In the genomic region with DNA sequence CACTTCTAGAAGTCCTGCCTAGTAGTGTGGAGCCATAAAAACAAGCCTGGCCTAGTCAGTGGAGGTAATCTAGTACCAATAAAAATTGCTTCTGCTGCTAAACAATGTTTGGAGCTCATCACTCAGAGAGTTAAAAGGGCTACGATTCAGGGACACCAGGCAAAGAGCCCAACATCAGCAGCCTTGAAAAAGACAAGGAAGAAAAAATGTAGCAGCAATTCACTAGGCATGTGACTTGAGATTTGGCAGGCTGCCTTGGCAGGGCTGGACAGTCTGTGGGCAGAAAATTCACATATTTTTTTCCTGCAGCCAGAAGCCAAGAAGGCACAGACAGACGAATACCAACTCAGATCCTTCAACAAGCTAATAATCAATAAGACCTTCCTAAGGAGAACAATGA, we compare ENCODE assay signal across 10 cellular contexts. TPM values are rescaled to one million over a fixed set of nuclear protein-coding genes. Genes with fewer than 3 reads are reported as not detected.
A peak's percentile ranks its signal among the peaks of the same experiment; 100 is the strongest.
DNase-seq lines count a peak whose midpoint lies in the region; ATAC-seq, FAIRE-seq and TF ChIP-seq lines count a peak whose summit lies in the region.
"Had no signal": no experiment of that assay in that cellular context is flagged by ENCODE, and none has a peak within 500 bp of the region (broad histone marks: within the 10 kb centered on the region; RNA-seq: fewer than 3 reads in every experiment).

No MANE protein-coding gene starts in this region.

- no peak overlapping the region for H2BK5ac ChIP-seq in IMR-90 (ENCODE audit: low read depth, low read length, poor library complexity, severe bottlenecking)

- TF ChIP-seq CTCF in IMR-90 (conservative IDR thresholded peaks at IDR 0.05; ENCODE audit: low read depth, low read length), result no peak
- no peak for TF ChIP-seq CTCF in choroid plexus epithelial cell (conservative IDR thresholded peaks at IDR 0.05; ENCODE audit: low read depth, low read length)
- TF ChIP-seq CTCF in kidney (IDR thresholded peaks at IDR 0.05; ENCODE audit: borderline replicate concordance, extremely low read depth, insufficient read depth), result no peak
- TF ChIP-seq CTCF in foreskin keratinocyte (conservative IDR thresholded peaks at IDR 0.05), result no peak

- H3K27ac ChIP-seq in IMR-90 (ENCODE audit: insufficient read depth, low read length) (no peak overlapping the region), kidney (ENCODE audit: low read depth in 2 of 2, low read length in 2 of 2) (peak overlapping the region in 1 of 2 donors; percentile 23), temporal lobe (ENCODE audit: low read depth, low read length) (peak overlapping the region; percentile 96), foreskin keratinocyte (no peak overlapping the region)

- H3K27me3 ChIP-seq in IMR-90 (ENCODE audit: control insufficient read depth, insufficient read depth, low read length), result no peaks in the 10 kb centered on the region
- H3K27me3 ChIP-seq in foreskin keratinocyte, result no peaks in the 10 kb centered on the region

- H3K56ac ChIP-seq in IMR-90 (ENCODE audit: extremely low read depth, insufficient read depth, low read length), result no peak overlapping the region

- H2AK9ac ChIP-seq in IMR-90 (replicated peaks; ENCODE audit: low read depth, low read length, poor library complexity), result no peak overlapping the region

- H2AFZ ChIP-seq in IMR-90 (replicated peaks; ENCODE audit: low read length, poor library complexity), result no peak overlapping the region

- H4K20me1 ChIP-seq in IMR-90 (ENCODE audit: insufficient read depth, low read length), result no peaks in the 10 kb centered on the region

- no peak overlapping the region for H3K9ac ChIP-seq in IMR-90 (ENCODE audit: low read depth, low read length)
- H3K9ac ChIP-seq in kidney (ENCODE audit: low read length in 2 of 2), result no peak overlapping the region

- no peaks in the 10 kb centered on the region for H3K9me3 ChIP-seq in IMR-90 (ENCODE audit: control insufficient read depth, insufficient read depth, low read length)
- H3K9me3 ChIP-seq in kidney (ENCODE audit: control insufficient read depth in 1 of 2, low read length in 2 of 2), result no peaks in the 10 kb centered on the region

- FAIRE-seq in kidney (lab: Jason Lieb, UNC), result peak; percentile 66

- H2BK120ac ChIP-seq in IMR-90 (ENCODE audit: low read depth, low read length), result no peak overlapping the region

- no peaks in the 10 kb centered on the region for H3K4me1 ChIP-seq in IMR-90 (ENCODE audit: control insufficient read depth, insufficient read depth, low read length)
- H3K4me1 ChIP-seq in kidney (ENCODE audit: control insufficient read depth in 1 of 2, insufficient read depth in 1 of 2, low read depth in 1 of 2, low read length in 2 of 2), result peaks cover 5 to 15% of the 10 kb centered on the region in 2 donors
- H3K4me1 ChIP-seq in foreskin keratinocyte, result no peaks in the 10 kb centered on the region

- POLR2A ChIA-PET in IMR-90 (lab: Charles Lee; ENCODE audit: unreplicated experiment), result no interaction called here

- peak; percentile 3 for DNase-seq in IMR-90
- peak; percentile 27 for DNase-seq in choroid plexus epithelial cell (ENCODE audit: low read depth)
- DNase-seq in kidney, result no peak
- no peak for DNase-seq in NCI-H2196 treated with DMSO at 0.1 percent for 48 hours (lab: John Stamatoyannopoulos, UW; ENCODE audit: unreplicated experiment)
- DNase-seq in foreskin keratinocyte, result no peak
- DNase-seq: activated CD4-positive, CD25-positive, alpha-beta regulatory T cell had no signal

- dilution Hi-C loops in IMR-90 (cut with HindIII; ENCODE audit: low sequenced_read_pairs, unreplicated experiment), result no loop called here

- H3K23ac ChIP-seq in IMR-90 (ENCODE audit: low read depth, low read length), result no peak overlapping the region

- no peak overlapping the region for H4K5ac ChIP-seq in IMR-90 (ENCODE audit: low read depth, low read length)

- TF ChIP-seq RAD21 in IMR-90 (IDR thresholded peaks at IDR 0.05; ENCODE audit: low read length), result no peak

- no CpG with 5 or more reads among the region's 2 CpGs for WGBS in IMR-90 (ENCODE audit: extremely low coverage in 2 of 2, insufficient read length in 1 of 2), 2 experiments

- no peaks in the 10 kb centered on the region for H3K79me1 ChIP-seq in IMR-90 (ENCODE audit: low read depth in 1 of 2, low read length in 2 of 2)

- TF ChIP-seq POLR2A in IMR-90 (IDR thresholded peaks at IDR 0.05; ENCODE audit: low read depth, low read length), result no peak

- no peak overlapping the region for H3K4me2 ChIP-seq in IMR-90 (ENCODE audit: low read depth, low read length)

- H3K9me1 ChIP-seq in IMR-90 (ENCODE audit: insufficient read depth, low read length), result no peaks in the 10 kb centered on the region

- ATAC-seq in IMR-90 (ENCODE audit: low read depth) (peak; percentile 29; the same call in 1 of the 2 replicates), HG02763 (IDR thresholded peaks at IDR 0.05; ENCODE audit: unreplicated experiment) (no peak), foreskin keratinocyte (no peak), HG03175 (IDR thresholded peaks at IDR 0.05; ENCODE audit: unreplicated experiment) (no peak)

- H3K36me3 ChIP-seq in IMR-90 (ENCODE audit: control insufficient read depth, insufficient read depth, low read length) (no peaks in the 10 kb centered on the region), kidney (ENCODE audit: control insufficient read depth in 1 of 2, insufficient read depth in 2 of 2, low read length in 2 of 2) (no peaks in the 10 kb centered on the region)

- no peak overlapping the region for H3K18ac ChIP-seq in IMR-90 (ENCODE audit: low read depth, low read length)

- no peak overlapping the region for H2AK5ac ChIP-seq in IMR-90 (ENCODE audit: low read depth, low read length)

- intact Hi-C loops in IMR-90 (cut with micrococcal nuclease) (no loop called here), kidney (cut with DNase I) (no loop called here)

- no peak overlapping the region for H4K8ac ChIP-seq in IMR-90 (ENCODE audit: low read depth in 2 of 2, low read length in 2 of 2)

- H3K4ac ChIP-seq in IMR-90 (ENCODE audit: low read depth, low read length), result no peak overlapping the region

- no peak overlapping the region for H3K14ac ChIP-seq in IMR-90 (replicated peaks; ENCODE audit: low read depth, low read length)

- no peak overlapping the region for H2BK15ac ChIP-seq in IMR-90 (ENCODE audit: low read depth, low read length)

- CTCF ChIA-PET in IMR-90 (lab: Yijun Ruan, JAX), result no interaction called here

- no TSS peak for BruUV-seq in IMR-90 (replicated peaks; lab: Mats Ljungman, UMichigan)

- no peak overlapping the region for H4K91ac ChIP-seq in IMR-90 (ENCODE audit: insufficient read depth, low read depth, low read length)

- H3K4me3 ChIP-seq in IMR-90 (ENCODE audit: insufficient read depth, low read depth, low read length) (no peak overlapping the region), choroid plexus epithelial cell (ENCODE audit: low read depth, low read length) (no peak overlapping the region), kidney (ENCODE audit: low read length in 2 of 2) (no peak overlapping the region)

- in situ Hi-C loops in IMR-90 (cut with MboI; ENCODE audit: low sequenced_read_pairs), result no loop called here

- no peak overlapping the region for H2BK20ac ChIP-seq in IMR-90 (ENCODE audit: low read depth, low read length)

TF ChIP-seq in IMR-90, 13 proteins besides CTCF, POLR2A, EP300 and RAD21:
- no peak for TF ChIP-seq MAZ (IDR thresholded peaks at IDR 0.05; ENCODE audit: borderline replicate concordance, low read depth, low read length)
- TF ChIP-seq RCOR1 (IDR thresholded peaks at IDR 0.05; ENCODE audit: insufficient replicate concordance, low read length), result no peak
- no peak for TF ChIP-seq FOS (IDR thresholded peaks at IDR 0.05; ENCODE audit: low read depth, low read length)
- TF ChIP-seq, protein P1, sequence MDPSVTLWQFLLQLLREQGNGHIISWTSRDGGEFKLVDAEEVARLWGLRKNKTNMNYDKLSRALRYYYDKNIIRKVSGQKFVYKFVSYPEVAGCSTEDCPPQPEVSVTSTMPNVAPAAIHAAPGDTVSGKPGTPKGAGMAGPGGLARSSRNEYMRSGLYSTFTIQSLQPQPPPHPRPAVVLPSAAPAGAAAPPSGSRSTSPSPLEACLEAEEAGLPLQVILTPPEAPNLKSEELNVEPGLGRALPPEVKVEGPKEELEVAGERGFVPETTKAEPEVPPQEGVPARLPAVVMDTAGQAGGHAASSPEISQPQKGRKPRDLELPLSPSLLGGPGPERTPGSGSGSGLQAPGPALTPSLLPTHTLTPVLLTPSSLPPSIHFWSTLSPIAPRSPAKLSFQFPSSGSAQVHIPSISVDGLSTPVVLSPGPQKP (IDR thresholded peaks at IDR 0.05; ENCODE audit: borderline replicate concordance, low read depth, low read length), result no peak
- TF ChIP-seq NFE2L2 (IDR thresholded peaks at IDR 0.05; ENCODE audit: low read depth, low read length), result no peak
- no peak for TF ChIP-seq SMC3 (IDR thresholded peaks at IDR 0.05; ENCODE audit: low read depth, low read length)
- TF ChIP-seq MAFK (IDR thresholded peaks at IDR 0.05; ENCODE audit: low read depth, low read length), result no peak

RNA-seq across cellular contexts. Expression of a gene that starts 47.2 kb away (rescaled TPM):
- total RNA-seq in IMR-90 (2012; rRNA removed) (0.18 TPM in 1 of 2 replicates, not detected in the other), kidney (1.3 TPM), temporal lobe (8.9 TPM), foreskin keratinocyte (not detected in 2 replicates)
- polyA plus RNA-seq in IMR-90 (2012; rRNA removed) (0.06 TPM in 1 of 2 replicates, not detected in the other), kidney (ENCODE audit: insufficient read depth, low read depth, low replicate concordance) (6.7 TPM), foreskin keratinocyte (not detected in 2 replicates)
- not detected in 2 replicates for polyA plus RNA-seq in IMR-90 (2012; cell fraction: cytosol; rRNA removed)
- 0.07 and 0.32 TPM in 2 replicates for polyA plus RNA-seq in IMR-90 (2012; cell fraction: nucleus; rRNA removed; ENCODE audit: low replicate concordance)
- total RNA-seq: OCI-LY7 had no signal

Comparison
In these comparisons a context has a peak if more than half of its experiments do, and no peak if none do; other contexts are left out.
1. DNase-seq: peak in IMR-90 (single experiment) and choroid plexus epithelial cell (single experiment); none in kidney (single experiment), NCI-H2196 treated with DMSO at 0.1 percent for 48 hours (single experiment) and foreskin keratinocyte (0 of 2).